Comparison of ENCODE assay signal across 3 cellular contexts in the genomic region with DNA sequence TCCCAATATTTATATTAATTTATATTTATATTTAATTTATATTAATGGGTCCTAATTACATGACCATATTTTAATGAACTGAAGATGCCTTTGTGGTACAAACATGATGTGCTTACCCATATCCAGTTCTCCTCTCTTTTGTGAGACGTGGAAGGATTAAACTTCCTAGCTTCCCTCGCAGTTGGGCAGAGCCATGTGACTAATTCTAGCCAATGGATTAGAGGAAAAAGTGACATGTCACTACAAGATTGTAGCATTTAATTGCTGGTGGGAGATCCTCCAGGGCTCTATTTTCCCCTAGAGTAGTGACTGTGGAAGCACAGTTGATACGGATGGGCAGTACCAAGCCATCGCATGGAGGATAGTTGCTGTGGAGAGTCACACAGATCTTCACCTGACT.
TF ChIP-seq lines count a peak whose summit lies in the region.

No MANE protein-coding gene starts in this region.

TF ChIP-seq in A549, 52 proteins besides CTCF, POLR2A, EP300 and RAD21:
- TF ChIP-seq USF2 (IDR thresholded peaks at IDR 0.05) (peak; percentile 29; the same call in 1 of the 2 replicates), TFCP2L1 (CRISPR knock-in tag; IDR thresholded peaks at IDR 0.05) (no peak)

TF ChIP-seq in Ishikawa, 13 proteins besides CTCF, POLR2A, EP300 and RAD21:
- peak; percentile 43; the same call in 1 of the 2 replicates for TF ChIP-seq USF1 (IDR thresholded peaks at IDR 0.05)
- no peak for TF ChIP-seq ZBTB7A (IDR thresholded peaks at IDR 0.05; ENCODE audit: low read depth)

TF ChIP-seq in K562, 482 proteins besides CTCF, POLR2A, EP300 and RAD21:
- TF ChIP-seq USF1 (CRISPR knock-in tag; IDR thresholded peaks at IDR 0.05) (peak; percentile 57), USF2 (CRISPR knock-in tag; IDR thresholded peaks at IDR 0.05) (peak; percentile 48), HLTF (IDR thresholded peaks at IDR 0.05) (no peak), ZNF444 (CRISPR knock-in tag; IDR thresholded peaks at IDR 0.05) (no peak), ZKSCAN8 (CRISPR knock-in tag; IDR thresholded peaks at IDR 0.05) (no peak)
- TF ChIP-seq, protein P1, sequence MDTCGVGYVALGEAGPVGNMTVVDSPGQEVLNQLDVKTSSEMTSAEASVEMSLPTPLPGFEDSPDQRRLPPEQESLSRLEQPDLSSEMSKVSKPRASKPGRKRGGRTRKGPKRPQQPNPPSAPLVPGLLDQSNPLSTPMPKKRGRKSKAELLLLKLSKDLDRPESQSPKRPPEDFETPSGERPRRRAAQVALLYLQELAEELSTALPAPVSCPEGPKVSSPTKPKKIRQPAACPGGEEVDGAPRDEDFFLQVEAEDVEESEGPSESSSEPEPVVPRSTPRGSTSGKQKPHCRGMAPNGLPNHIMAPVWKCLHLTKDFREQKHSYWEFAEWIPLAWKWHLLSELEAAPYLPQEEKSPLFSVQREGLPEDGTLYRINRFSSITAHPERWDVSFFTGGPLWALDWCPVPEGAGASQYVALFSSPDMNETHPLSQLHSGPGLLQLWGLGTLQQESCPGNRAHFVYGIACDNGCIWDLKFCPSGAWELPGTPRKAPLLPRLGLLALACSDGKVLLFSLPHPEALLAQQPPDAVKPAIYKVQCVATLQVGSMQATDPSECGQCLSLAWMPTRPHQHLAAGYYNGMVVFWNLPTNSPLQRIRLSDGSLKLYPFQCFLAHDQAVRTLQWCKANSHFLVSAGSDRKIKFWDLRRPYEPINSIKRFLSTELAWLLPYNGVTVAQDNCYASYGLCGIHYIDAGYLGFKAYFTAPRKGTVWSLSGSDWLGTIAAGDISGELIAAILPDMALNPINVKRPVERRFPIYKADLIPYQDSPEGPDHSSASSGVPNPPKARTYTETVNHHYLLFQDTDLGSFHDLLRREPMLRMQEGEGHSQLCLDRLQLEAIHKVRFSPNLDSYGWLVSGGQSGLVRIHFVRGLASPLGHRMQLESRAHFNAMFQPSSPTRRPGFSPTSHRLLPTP (IDR thresholded peaks at IDR 0.05; ENCODE audit: borderline replicate concordance, extremely low read depth, insufficient read length): no peak
